Comparison of ENCODE assay signal across 11 cellular contexts in genomic region chr17:19897108-19897854, GRCh38. TPM values are rescaled to one million over a fixed set of nuclear protein-coding genes. Genes with fewer than 3 reads are reported as not detected.
DNase-seq lines count a peak whose midpoint lies in the region; ATAC-seq and TF ChIP-seq lines count a peak whose summit lies in the region.
"Had no signal": no experiment of that assay in that cellular context is flagged by ENCODE, and none has a peak within 500 bp of the region (broad histone marks: within the 10 kb centered on the region; RNA-seq: fewer than 3 reads in every experiment).

No MANE protein-coding gene starts in this region.

- TF ChIP-seq POLR2A in spleen (IDR thresholded peaks at IDR 0.05) = no peak

- ATAC-seq in activated T-helper 17 cell treated with anti-CD3 and anti-CD28 coated beads, Interleukin-2, amount 50 U/mL, for 72 hours (replicated peaks) = peak; percentile 5

- TF ChIP-seq CTCF in hepatocyte (IDR thresholded peaks at IDR 0.05; ENCODE audit: poor library complexity) = no peak
- TF ChIP-seq CTCF in spleen (IDR thresholded peaks at IDR 0.05 in 8 of 11, conservative IDR thresholded peaks at IDR 0.05 in 3 of 11) = no peak
- TF ChIP-seq CTCF in tibial artery (IDR thresholded peaks at IDR 0.05) = no peak
- no peak for TF ChIP-seq CTCF in ascending aorta (IDR thresholded peaks at IDR 0.05)

- H3K9me3 ChIP-seq in hepatocyte (ENCODE audit: low read depth) = no peaks in the 10 kb centered on the region
- no peaks in the 10 kb centered on the region for H3K9me3 ChIP-seq in spleen
- H3K9me3 ChIP-seq in tibial artery = no peaks in the 10 kb centered on the region
- no peaks in the 10 kb centered on the region for H3K9me3 ChIP-seq in ascending aorta

- H3K4me1 ChIP-seq in hepatocyte (ENCODE audit: insufficient read depth) (peaks cover 9% of the 10 kb centered on the region), spleen (no peaks in the 10 kb centered on the region), tibial artery (peaks cover 0 to 4% (median 0%) of the 10 kb centered on the region in 4 donors), ascending aorta (no peaks in the 10 kb centered on the region)

- H3K4me2 ChIP-seq in hepatocyte = peak overlapping the region; percentile 17

- peaks cover 8% of the 10 kb centered on the region for H3K4me1 Mint-ChIP-seq in activated T-helper 17 cell treated with anti-CD3 and anti-CD28 coated beads, Interleukin-2, amount 50 U/mL, for 72 hours

- no peaks in the 10 kb centered on the region for H3K79me2 ChIP-seq in hepatocyte

- H3K4me3 ChIP-seq in hepatocyte = no peak overlapping the region
- H3K4me3 ChIP-seq in spleen = no peak overlapping the region
- no peak overlapping the region for H3K4me3 ChIP-seq in tibial artery
- no peak overlapping the region for H3K4me3 ChIP-seq in ascending aorta

- H3K27me3 Mint-ChIP-seq in activated T-helper 17 cell treated with anti-CD3 and anti-CD28 coated beads, Interleukin-2, amount 50 U/mL, for 72 hours = no peaks in the 10 kb centered on the region

- H3K27me3 ChIP-seq in hepatocyte = no peaks in the 10 kb centered on the region
- H3K27me3 ChIP-seq in spleen (replicated peaks in 1 of 7) = no peaks in the 10 kb centered on the region
- no peaks in the 10 kb centered on the region for H3K27me3 ChIP-seq in tibial artery
- H3K27me3 ChIP-seq in ascending aorta = no peaks in the 10 kb centered on the region

- H3K9me3 Mint-ChIP-seq in activated T-helper 17 cell treated with anti-CD3 and anti-CD28 coated beads, Interleukin-2, amount 50 U/mL, for 72 hours = no peaks in the 10 kb centered on the region

- no peak overlapping the region for H2AFZ ChIP-seq in hepatocyte

- WGBS in hepatocyte (ENCODE audit: low lambda C conversion rate, missing lambda C conversion rate) = 87% methylated on average over 8 of the region's 8 CpGs
- WGBS in spleen, 5 donors = 86 to 94% (median 90%) methylated on average over 8 of the region's 8 CpGs

- H3K27ac Mint-ChIP-seq in activated T-helper 17 cell treated with anti-CD3 and anti-CD28 coated beads, Interleukin-2, amount 50 U/mL, for 72 hours = peak overlapping the region; percentile 1

- H3K36me3 Mint-ChIP-seq in activated T-helper 17 cell treated with anti-CD3 and anti-CD28 coated beads, Interleukin-2, amount 50 U/mL, for 72 hours (ENCODE audit: low read depth) = peaks cover 23% of the 10 kb centered on the region

- no peak overlapping the region for H3K4me3 Mint-ChIP-seq in activated T-helper 17 cell treated with anti-CD3 and anti-CD28 coated beads, Interleukin-2, amount 50 U/mL, for 72 hours

- H3K9me2 ChIP-seq in hepatocyte (replicated peaks; ENCODE audit: insufficient read depth) = no peaks in the 10 kb centered on the region

- no peaks in the 10 kb centered on the region for H4K20me1 ChIP-seq in hepatocyte (ENCODE audit: insufficient read depth, poor library complexity, severe bottlenecking)

- DNase-seq in DMS 273 (lab: John Stamatoyannopoulos, UW; ENCODE audit: unreplicated experiment) = peak; percentile 71
- DNase-seq in DMS 273 treated with DMSO at 0.1 percent for 48 hours (lab: John Stamatoyannopoulos, UW) = no peak
- DNase-seq in hepatocyte (ENCODE audit: low spot score) = no peak
- DNase-seq in spleen = peak; percentile 39
- DNase-seq in tibial artery = no peak
- no peak for DNase-seq in stimulated activated CD4-positive, alpha-beta T cell treated with anti-CD3 and anti-CD28 coated beads, Interleukin-4, amount 100 ng/mL, for 4 hours
- no peak for DNase-seq in ascending aorta (ENCODE audit: low spot score in 2 of 2)
- DNase-seq: activated T-cell treated with anti-CD3 and anti-CD28 coated beads for 4 hours, NCI-H82, T-helper 9 cell had no signal

- H3K36me3 ChIP-seq in hepatocyte (replicated peaks; ENCODE audit: insufficient read depth, low read depth) = no peaks in the 10 kb centered on the region
- H3K36me3 ChIP-seq in spleen = peaks cover 0 to 34% (median 19%) of the 10 kb centered on the region in 6 donors
- H3K36me3 ChIP-seq in tibial artery = peaks cover 10 to 23% (median 16%) of the 10 kb centered on the region in 3 donors
- peaks cover 2 to 19% of the 10 kb centered on the region in 2 donors for H3K36me3 ChIP-seq in ascending aorta

- H3K27ac ChIP-seq in hepatocyte (peak overlapping the region; percentile 76), spleen (no peak overlapping the region), tibial artery (no peak overlapping the region), ascending aorta (no peak overlapping the region)

- intact Hi-C loops in spleen (cut with DNase I; ENCODE audit: low total_unique reads) = no loop called here
- intact Hi-C loops in tibial artery (cut with DNase I; ENCODE audit: low total_unique reads) = no loop called here
- intact Hi-C loops in ascending aorta (cut with DNase I) = no loop called here

RNA-seq across cellular contexts. Expression of gene ULK2, which starts 29.5 kb away (rescaled TPM):
- 1 to 10 TPM; 7.4 to 9.2 TPM for total RNA-seq in activated T-helper 17 cell treated with anti-CD3 and anti-CD28 coated beads, Interleukin-2, amount 50 U/mL, for 72 hours
- total RNA-seq in hepatocyte (14.6 and 18.0 TPM in 2 replicates), spleen (10 to 100 TPM; 12.2 to 20.9 (median 18.1) TPM), ascending aorta (7.1 TPM)
- polyA plus RNA-seq in hepatocyte (9.2 and 10.6 TPM in 2 replicates), spleen (1 to 10 TPM; 2.7 to 5.2 (median 3.6) TPM)

Comparison
In these comparisons a context has a peak if more than half of its experiments do, and no peak if none do; other contexts are left out.
1. DNase-seq: peak in DMS 273 (single experiment) and spleen (single experiment); none in DMS 273 treated with DMSO at 0.1 percent for 48 hours (single experiment), hepatocyte (single experiment), tibial artery (0 of 2), stimulated activated CD4-positive, alpha-beta T cell treated with anti-CD3 and anti-CD28 coated beads, Interleukin-4, amount 100 ng/mL, for 4 hours (0 of 2) and ascending aorta (0 of 2).